ENCODE assay signal across 8 cellular contexts in genomic region chr20:58852559-58853271, GRCh38. TPM values are rescaled to one million over a fixed set of nuclear protein-coding genes. Genes with fewer than 3 reads are reported as not detected.
DNase-seq lines count a peak whose midpoint lies in the region; ATAC-seq and TF ChIP-seq lines count a peak whose summit lies in the region.

Gene GNAS, plus strand, starts transcription at chr20:58852716.

- peak; percentile 44 for TF ChIP-seq CTCF in CD8-positive, alpha-beta T cell (IDR thresholded peaks at IDR 0.05)
- peak in 4 of 7 experiments; percentile 26 to 45 (median 36) for TF ChIP-seq CTCF in stomach (IDR thresholded peaks at IDR 0.05)

- no peak within 1 kb of the TSS for H3K27ac Mint-ChIP-seq in CD8-positive, alpha-beta T cell

- 26 to 33% (median 30%) methylated on average over 32 to 35 of the region's 35 CpGs for WGBS in stomach, 5 donors

- H3K27ac ChIP-seq in CD8-positive, alpha-beta T cell (ENCODE audit: low read depth, low read length) = no peak within 1 kb of the TSS
- H3K27ac ChIP-seq in stomach = no peak within 1 kb of the TSS

- H3K36me3 Mint-ChIP-seq in CD8-positive, alpha-beta T cell = no peaks in the 10 kb centered on the region

- TF ChIP-seq EP300 in stomach (IDR thresholded peaks at IDR 0.05) = no peak

- no peaks in the 10 kb centered on the region for H3K9me3 ChIP-seq in CD8-positive, alpha-beta T cell (ENCODE audit: low read length)
- no peaks in the 10 kb centered on the region for H3K9me3 ChIP-seq in stomach

- POLR2A ChIA-PET in CD8-positive, alpha-beta T cell (lab: Charles Lee) = interaction anchor here (1.7 kb wide), 1 partner anchor 201 kb away, joined by 7 read pairs; the partner anchor contains the start of gene STX16

- intact Hi-C loops in CD8-positive, alpha-beta T cell (cut with DNase I, micrococcal nuclease) = loop anchor here (1.0 to 5.0 kb wide), 4 partner anchors 202 to 620 kb away; no protein-coding TSS in a partner anchor
- intact Hi-C loops in stomach (cut with DNase I; ENCODE audit: low total_unique reads) = no loop called here

- CTCF ChIA-PET in CD8-positive, alpha-beta T cell (lab: Charles Lee) = interaction anchor here (1.3 kb wide), 1 partner anchor 202 kb away, joined by 3 read pairs; the partner anchor contains the start of gene STX16

- peaks cover 32% of the 10 kb centered on the region for H3K4me1 ChIP-seq in CD8-positive, alpha-beta T cell (ENCODE audit: insufficient read depth, low read length)
- H3K4me1 ChIP-seq in stomach = peaks cover 15 to 45% (median 30%) of the 10 kb centered on the region in 4 donors

- peak in 6 of 7 experiments; percentile 18 to 64 (median 50) for DNase-seq in CD8-positive, alpha-beta T cell
- DNase-seq in LHCN-M2 (ENCODE audit: low read depth) (no peak), activated T-cell treated with anti-CD3 and anti-CD28 coated beads for 24 hours (ENCODE audit: low read depth) (peak; percentile 29), mucosa of gallbladder (ENCODE audit: low spot score) (peak; percentile 58), stomach (no peak), NCI-H510A treated with DMSO at 0.1 percent for 48 hours (lab: John Stamatoyannopoulos, UW) (no peak), D341Med (ENCODE audit: low spot score) (no peak)

- H3K27me3 ChIP-seq in CD8-positive, alpha-beta T cell (ENCODE audit: insufficient read depth, low read length) = peaks cover 11% of the 10 kb centered on the region
- H3K27me3 ChIP-seq in stomach = peaks cover 8 to 97% (median 63%) of the 10 kb centered on the region in 3 donors

- peaks cover 28% of the 10 kb centered on the region for H3K27me3 Mint-ChIP-seq in CD8-positive, alpha-beta T cell (ENCODE audit: low read depth)

- peak within 1 kb of the TSS; percentile 91 for H3K4me3 Mint-ChIP-seq in CD8-positive, alpha-beta T cell

- ATAC-seq in CD8-positive, alpha-beta T cell = peak; percentile 24
- peak; percentile 40 for ATAC-seq in esophagus mucosa

- H3K9me3 Mint-ChIP-seq in CD8-positive, alpha-beta T cell = no peaks in the 10 kb centered on the region

- H3K36me3 ChIP-seq in CD8-positive, alpha-beta T cell (ENCODE audit: insufficient read depth, low read length) = no peaks in the 10 kb centered on the region
- no peaks in the 10 kb centered on the region for H3K36me3 ChIP-seq in stomach

- TF ChIP-seq POLR2A in stomach (IDR thresholded peaks at IDR 0.05) = no peak

- H3K4me1 Mint-ChIP-seq in CD8-positive, alpha-beta T cell (ENCODE audit: low read depth) = peaks cover 28% of the 10 kb centered on the region

- peak within 1 kb of the TSS; percentile 55 for H3K4me3 ChIP-seq in CD8-positive, alpha-beta T cell (ENCODE audit: low read depth, low read length)
- peak within 1 kb of the TSS; percentile 30 to 41 (median 37) for H3K4me3 ChIP-seq in stomach

RNA-seq across cellular contexts. Expression of gene GNAS, which starts in this region (rescaled TPM):
- 1,000 to 10,000 TPM; 1,064 to 1,097 TPM for total RNA-seq in CD8-positive, alpha-beta T cell
- total RNA-seq in LHCN-M2 (2014; rRNA removed) (462 and 481 TPM in 2 replicates), esophagus mucosa (361 TPM), mucosa of gallbladder (801 TPM), stomach (1,000 to 10,000 TPM in 1 of 5 donors, 100 to 1,000 TPM in 4; 306 to 1,010 (median 502) TPM)
- 1,060 TPM for polyA plus RNA-seq in LHCN-M2 (2012)
- polyA plus RNA-seq in stomach = 100 to 1,000 TPM; 794 to 911 (median 842) TPM

Comparison
In these comparisons a context has a peak if more than half of its experiments do, and no peak if none do; other contexts are left out.
1. DNase-seq: peak in CD8-positive, alpha-beta T cell (6 of 7), activated T-cell treated with anti-CD3 and anti-CD28 coated beads for 24 hours (single experiment) and mucosa of gallbladder (single experiment); none in LHCN-M2 (single experiment), stomach (single experiment), NCI-H510A treated with DMSO at 0.1 percent for 48 hours (single experiment) and D341Med (single experiment).